In genomic region chr6:89411019-89411268, GRCh38 we compare ENCODE assay signal across 8 cellular contexts. TPM values are rescaled to one million over a fixed set of nuclear protein-coding genes. Genes with fewer than 3 reads are reported as not detected.
A peak's percentile ranks its signal among the peaks of the same experiment; 100 is the strongest.
DNase-seq lines count a peak whose midpoint lies in the region; ATAC-seq and TF ChIP-seq lines count a peak whose summit lies in the region.

No MANE protein-coding gene starts in this region.

- intact Hi-C loops in colonic mucosa (cut with DNase I): no loop called here

- H3K27me3 ChIP-seq in OCI-LY3 (ENCODE audit: low read depth, low read length) (peaks cover 56% of the 10 kb centered on the region), colonic mucosa (no peaks in the 10 kb centered on the region), mucosa of rectum (ENCODE audit: control insufficient read depth in 2 of 2, insufficient read depth in 2 of 2, low read length in 2 of 2) (peaks cover 13 to 20% of the 10 kb centered on the region in 2 donors)

- no peaks in the 10 kb centered on the region for H3K79me2 ChIP-seq in OCI-LY3 (ENCODE audit: low read length)

- H3K4me2 ChIP-seq in OCI-LY3 (ENCODE audit: low read length): peak overlapping the region; percentile 96

- H3K9ac ChIP-seq in OCI-LY3 (ENCODE audit: low read length) (peak overlapping the region; percentile 71; the same call in 1 of the 2 replicates), colonic mucosa (ENCODE audit: low read depth in 2 of 2, low read length in 2 of 2) (peak overlapping the region; percentile 51 to 84), mucosa of rectum (ENCODE audit: low read depth in 1 of 2, low read length in 2 of 2) (peak overlapping the region; percentile 1 to 68)

- H3K4me1 ChIP-seq in OCI-LY3 (ENCODE audit: low read length) (peaks cover 14% of the 10 kb centered on the region), colonic mucosa (no peaks in the 10 kb centered on the region), mucosa of rectum (ENCODE audit: control insufficient read depth in 2 of 2, insufficient read depth in 2 of 2, low read length in 2 of 2) (peaks cover 8% of the 10 kb centered on the region in 2 donors)

- H3K36me3 ChIP-seq in OCI-LY3 (replicated peaks; ENCODE audit: low read depth, low read length): no peaks in the 10 kb centered on the region
- no peaks in the 10 kb centered on the region for H3K36me3 ChIP-seq in colonic mucosa
- H3K36me3 ChIP-seq in mucosa of rectum (ENCODE audit: control insufficient read depth in 2 of 2, insufficient read depth in 2 of 2, low read length in 2 of 2): no peaks in the 10 kb centered on the region

- ATAC-seq in GM19463 (IDR thresholded peaks at IDR 0.05; ENCODE audit: unreplicated experiment): no peak

- peak overlapping the region; percentile 94 for H3K4me3 ChIP-seq in OCI-LY3 (ENCODE audit: low read length)
- peak overlapping the region; percentile 72 for H3K4me3 ChIP-seq in colonic mucosa
- H3K4me3 ChIP-seq in mucosa of rectum (ENCODE audit: low read length in 2 of 2): peak overlapping the region; percentile 67 to 92

- peak; percentile 7 for DNase-seq in activated naive CD4-positive, alpha-beta T cell treated with Interleukin-2 at 50 U/mL for 16 hours
- no peak for DNase-seq in activated naive CD4-positive, alpha-beta T cell treated with anti-CD3 and anti-CD28 coated beads, Interleukin-2, amount 50 U/mL, for 16 hours
- DNase-seq in colonic mucosa: peak; percentile 32
- no peak for DNase-seq in amniotic stem cell (lab: John Stamatoyannopoulos, UW)
- DNase-seq in AG20443 (ENCODE audit: low spot score): no peak

- no peak for TF ChIP-seq CTCF in OCI-LY3 (IDR thresholded peaks at IDR 0.05; ENCODE audit: low read depth, low read length)
- TF ChIP-seq CTCF in colonic mucosa (IDR thresholded peaks at IDR 0.05): no peak

- H3K9me3 ChIP-seq in OCI-LY3 (ENCODE audit: insufficient read depth, low read length) (no peaks in the 10 kb centered on the region), colonic mucosa (no peaks in the 10 kb centered on the region), mucosa of rectum (ENCODE audit: control insufficient read depth in 2 of 2, low read length in 2 of 2) (no peaks in the 10 kb centered on the region)

- no peak overlapping the region for H2AFZ ChIP-seq in OCI-LY3 (ENCODE audit: low read depth, low read length)

- H3K27ac ChIP-seq in OCI-LY3 (ENCODE audit: low read length) (no peak overlapping the region), colonic mucosa (no peak overlapping the region), mucosa of rectum (ENCODE audit: low read depth in 2 of 2, low read length in 2 of 2) (no peak overlapping the region)

- H4K20me1 ChIP-seq in OCI-LY3 (ENCODE audit: insufficient read depth, low read length): peaks cover 18% of the 10 kb centered on the region; the same call in 1 of the 2 replicates

RNA-seq across cellular contexts. Expression of gene RRAGD, which starts 1.1 kb away (rescaled TPM):
- total RNA-seq in colonic mucosa: 1 to 10 TPM; 2.0 to 4.4 TPM

RNA-seq across cellular contexts. Expression of gene ANKRD6, which starts 22.0 kb away (rescaled TPM):
- total RNA-seq in colonic mucosa: 1 to 10 TPM; 1.6 to 3.1 TPM

RNA-seq across cellular contexts. Expression of gene UBE2J1, which starts 58.4 kb away (rescaled TPM):
- 10 to 100 TPM; 32.1 to 57.2 TPM for total RNA-seq in colonic mucosa

Comparison
In these comparisons a context has a peak if more than half of its experiments do, and no peak if none do; other contexts are left out.
1. DNase-seq: peak in activated naive CD4-positive, alpha-beta T cell treated with Interleukin-2 at 50 U/mL for 16 hours (single experiment) and colonic mucosa (single experiment); none in activated naive CD4-positive, alpha-beta T cell treated with anti-CD3 and anti-CD28 coated beads, Interleukin-2, amount 50 U/mL, for 16 hours (single experiment), amniotic stem cell (single experiment) and AG20443 (single experiment).
2. Peak in every context shown above with its lines, with median percentiles within 50 percentile points of each other: H3K4me3 ChIP-seq and H3K9ac ChIP-seq.